Comparison of ENCODE assay signal across 17 cellular contexts in the genomic region with DNA sequence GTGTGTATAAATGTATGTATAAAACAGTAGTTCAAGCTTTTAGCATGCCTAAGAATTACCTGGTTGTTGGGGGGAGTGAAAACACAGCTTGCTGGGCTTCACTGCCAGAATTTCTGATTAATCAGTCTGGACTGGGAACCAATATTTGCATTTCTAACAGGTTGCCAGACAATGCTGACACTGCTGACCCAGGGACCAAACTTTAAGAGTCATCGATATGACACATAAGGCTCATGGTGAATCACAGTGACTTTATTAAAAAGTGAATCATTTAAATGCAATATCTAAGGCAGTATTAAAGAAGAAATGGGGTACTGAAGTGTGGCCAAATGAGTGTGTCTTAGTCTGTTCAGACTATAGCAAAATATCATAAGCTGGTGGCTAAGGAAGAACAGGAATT.
"Had no signal": no experiment of that assay in that cellular context is flagged by ENCODE, and none has a peak within 500 bp of the region (broad histone marks: within the 10 kb centered on the region; RNA-seq: fewer than 3 reads in every experiment).

No MANE protein-coding gene starts in this region.

- H3K4me3 ChIP-seq: esophagus muscularis mucosa, gastrocnemius medialis, lower lobe of right lung, suprapubic skin, upper lobe of left lung had no signal

- ATAC-seq: activated T-helper 17 cell treated with anti-CD3 and anti-CD28 coated beads, Interleukin-2, amount 50 U/mL, for 72 hours; effector memory CD8-positive, alpha-beta T cell; gastrocnemius medialis; lower lobe of right lung; naive thymus-derived CD4-positive, alpha-beta T cell; right cardiac atrium; stimulated activated naive B cell treated with anti-CD40 and anti-IgM and Interleukin-4, amounts not matched to agents 10 μg/mL and 1 μg/mL and 100 μg/mL, for 72 hours; T-helper 17 cell had no signal

- H3K9me3 ChIP-seq: esophagus muscularis mucosa, gastrocnemius medialis, lower lobe of right lung, suprapubic skin had no signal

- H3K27ac ChIP-seq: esophagus muscularis mucosa, gastrocnemius medialis, lower lobe of right lung, suprapubic skin, upper lobe of left lung had no signal

- H3K36me3 ChIP-seq: esophagus muscularis mucosa, gastrocnemius medialis, lower lobe of right lung, suprapubic skin, upper lobe of left lung had no signal

- H3K4me1 ChIP-seq: lower lobe of right lung, suprapubic skin, upper lobe of left lung had no signal

- DNase-seq: activated CD4-positive, alpha-beta T cell treated with anti-CD3 and anti-CD28 coated beads, Interleukin-2, amount 50 U/mL, for 1 hour; activated naive CD4-positive, alpha-beta T cell treated with anti-CD3 and anti-CD28 coated beads for 36 hours; activated T-cell treated with anti-CD3 and anti-CD28 coated beads for 4 hours; cortex of kidney; effector memory CD8-positive, alpha-beta T cell; gastrocnemius medialis; lower lobe of right lung; naive thymus-derived CD4-positive, alpha-beta T cell; posterior cingulate gyrus; right cardiac atrium; stimulated activated CD4-positive, alpha-beta T cell treated with anti-CD3 and anti-CD28 coated beads, Interleukin-1b, Interleukin-23, amount 100 ng/mL, for 48 hours; stimulated activated naive B cell treated with anti-CD40 and anti-IgM and Interleukin-4, amounts not matched to agents 10 μg/mL and 1 μg/mL and 100 μg/mL, for 72 hours; T-helper 17 cell; upper lobe of left lung had no signal

- H3K27me3 ChIP-seq: esophagus muscularis mucosa, gastrocnemius medialis, suprapubic skin, upper lobe of left lung had no signal
